1 cellular context compared by ENCODE assay signal in genomic region chr9:35748239-35748857, GRCh38.
TF ChIP-seq lines count a peak whose summit lies in the region.

No MANE protein-coding gene starts in this region.

TF ChIP-seq in GM23338, 12 proteins besides CTCF, POLR2A, EP300 and RAD21 (continued from another document):
- TF ChIP-seq CREB1 (CRISPR knock-in tag; IDR thresholded peaks at IDR 0.05; ENCODE audit: low read depth), result no peak
- TF ChIP-seq ZNF331 (CRISPR knock-in tag; IDR thresholded peaks at IDR 0.05; ENCODE audit: low read depth), result no peak
- TF ChIP-seq, protein P1, sequence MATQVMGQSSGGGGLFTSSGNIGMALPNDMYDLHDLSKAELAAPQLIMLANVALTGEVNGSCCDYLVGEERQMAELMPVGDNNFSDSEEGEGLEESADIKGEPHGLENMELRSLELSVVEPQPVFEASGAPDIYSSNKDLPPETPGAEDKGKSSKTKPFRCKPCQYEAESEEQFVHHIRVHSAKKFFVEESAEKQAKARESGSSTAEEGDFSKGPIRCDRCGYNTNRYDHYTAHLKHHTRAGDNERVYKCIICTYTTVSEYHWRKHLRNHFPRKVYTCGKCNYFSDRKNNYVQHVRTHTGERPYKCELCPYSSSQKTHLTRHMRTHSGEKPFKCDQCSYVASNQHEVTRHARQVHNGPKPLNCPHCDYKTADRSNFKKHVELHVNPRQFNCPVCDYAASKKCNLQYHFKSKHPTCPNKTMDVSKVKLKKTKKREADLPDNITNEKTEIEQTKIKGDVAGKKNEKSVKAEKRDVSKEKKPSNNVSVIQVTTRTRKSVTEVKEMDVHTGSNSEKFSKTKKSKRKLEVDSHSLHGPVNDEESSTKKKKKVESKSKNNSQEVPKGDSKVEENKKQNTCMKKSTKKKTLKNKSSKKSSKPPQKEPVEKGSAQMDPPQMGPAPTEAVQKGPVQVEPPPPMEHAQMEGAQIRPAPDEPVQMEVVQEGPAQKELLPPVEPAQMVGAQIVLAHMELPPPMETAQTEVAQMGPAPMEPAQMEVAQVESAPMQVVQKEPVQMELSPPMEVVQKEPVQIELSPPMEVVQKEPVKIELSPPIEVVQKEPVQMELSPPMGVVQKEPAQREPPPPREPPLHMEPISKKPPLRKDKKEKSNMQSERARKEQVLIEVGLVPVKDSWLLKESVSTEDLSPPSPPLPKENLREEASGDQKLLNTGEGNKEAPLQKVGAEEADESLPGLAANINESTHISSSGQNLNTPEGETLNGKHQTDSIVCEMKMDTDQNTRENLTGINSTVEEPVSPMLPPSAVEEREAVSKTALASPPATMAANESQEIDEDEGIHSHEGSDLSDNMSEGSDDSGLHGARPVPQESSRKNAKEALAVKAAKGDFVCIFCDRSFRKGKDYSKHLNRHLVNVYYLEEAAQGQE (IDR thresholded peaks at IDR 0.05; ENCODE audit: unreplicated experiment), result no peak
- no peak for TF ChIP-seq NANOG (IDR thresholded peaks at IDR 0.05; ENCODE audit: borderline replicate concordance)
- TF ChIP-seq JUNB (IDR thresholded peaks at IDR 0.05; ENCODE audit: unreplicated experiment), result no peak
- no peak for TF ChIP-seq EZH2 (IDR thresholded peaks at IDR 0.05; ENCODE audit: low read depth, unreplicated experiment)
- TF ChIP-seq, protein P2, sequence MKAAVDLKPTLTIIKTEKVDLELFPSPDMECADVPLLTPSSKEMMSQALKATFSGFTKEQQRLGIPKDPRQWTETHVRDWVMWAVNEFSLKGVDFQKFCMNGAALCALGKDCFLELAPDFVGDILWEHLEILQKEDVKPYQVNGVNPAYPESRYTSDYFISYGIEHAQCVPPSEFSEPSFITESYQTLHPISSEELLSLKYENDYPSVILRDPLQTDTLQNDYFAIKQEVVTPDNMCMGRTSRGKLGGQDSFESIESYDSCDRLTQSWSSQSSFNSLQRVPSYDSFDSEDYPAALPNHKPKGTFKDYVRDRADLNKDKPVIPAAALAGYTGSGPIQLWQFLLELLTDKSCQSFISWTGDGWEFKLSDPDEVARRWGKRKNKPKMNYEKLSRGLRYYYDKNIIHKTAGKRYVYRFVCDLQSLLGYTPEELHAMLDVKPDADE (IDR thresholded peaks at IDR 0.05), result no peak
- no peak for TF ChIP-seq EZH2phosphoT487 (IDR thresholded peaks at IDR 0.05; ENCODE audit: unreplicated experiment)
- TF ChIP-seq STAT1 (IDR thresholded peaks at IDR 0.05; ENCODE audit: unreplicated experiment), result no peak
- no peak for TF ChIP-seq ZNF114 (CRISPR knock-in tag; IDR thresholded peaks at IDR 0.05)
- TF ChIP-seq POLR2AphosphoS5 (IDR thresholded peaks at IDR 0.05; ENCODE audit: low read depth), result no peak
